ENCODE assay signal across 20 cellular contexts in the genomic region with DNA sequence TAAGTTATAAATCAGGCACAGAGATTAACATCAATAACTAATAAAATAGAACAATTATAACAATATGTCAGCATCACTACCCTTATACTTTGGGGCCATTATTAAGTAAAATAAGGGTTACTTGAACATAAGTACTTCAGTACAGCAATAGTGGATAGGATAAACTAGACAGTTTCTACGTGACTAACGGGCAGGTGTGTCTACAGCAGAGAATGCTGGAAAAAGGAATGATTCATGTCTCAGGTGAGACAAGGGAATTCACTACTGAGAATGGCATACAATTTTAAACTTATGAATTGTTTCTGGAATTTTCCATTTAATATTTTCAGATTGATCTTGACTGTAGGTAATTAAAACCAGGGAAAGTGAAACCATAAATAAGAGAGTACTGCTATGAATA.
"Had no signal": no experiment of that assay in that cellular context is flagged by ENCODE, and none has a peak within 500 bp of the region (broad histone marks: within the 10 kb centered on the region; RNA-seq: fewer than 3 reads in every experiment).

No MANE protein-coding gene starts in this region.

- H3K27ac Mint-ChIP-seq: stimulated activated effector memory CD8-positive, alpha-beta T cell treated with anti-CD3 and anti-CD28 coated beads, Interleukin-12 subunit alpha, Interleukin-12 subunit beta, amount 100 ng/mL, for 72 hours; WTC11 had no signal

- H3K27me3 ChIP-seq: adrenal gland, cardiac muscle cell, hepatocyte, right lobe of liver, upper lobe of left lung had no signal

- H3K27me3 Mint-ChIP-seq: naive thymus-derived CD8-positive, alpha-beta T cell had no signal

- H3K27ac ChIP-seq: adrenal gland, cardiac muscle cell, hepatocyte, right lobe of liver, SK-N-MC, thoracic aorta, upper lobe of left lung had no signal

- H3K4me3 Mint-ChIP-seq: stimulated activated effector memory CD8-positive, alpha-beta T cell treated with anti-CD3 and anti-CD28 coated beads, Interleukin-12 subunit alpha, Interleukin-12 subunit beta, amount 100 ng/mL, for 72 hours; WTC11 had no signal

- H3K9me3 Mint-ChIP-seq: activated T-cell treated with anti-CD3 and anti-CD28 coated beads, Interleukin-2, amount 50 U/mL, for 4 hours; naive thymus-derived CD8-positive, alpha-beta T cell; stimulated activated effector memory CD8-positive, alpha-beta T cell treated with anti-CD3 and anti-CD28 coated beads, Interleukin-12 subunit alpha, Interleukin-12 subunit beta, amount 100 ng/mL, for 72 hours; WTC11 had no signal

- DNase-seq: activated CD4-positive, alpha-beta T cell treated with anti-CD3 and anti-CD28 coated beads for 4 hours; activated gamma-delta T cell; activated T-cell treated with anti-CD3 and anti-CD28 coated beads, Interleukin-2, amount 50 U/mL, for 4 hours; adrenal gland; dermis blood vessel endothelial cell; effector memory CD4-positive, alpha-beta T cell; foreskin fibroblast; left cardiac atrium; naive thymus-derived CD8-positive, alpha-beta T cell; right lobe of liver; SHP77; small intestine; stimulated activated CD4-positive, alpha-beta T cell treated with anti-CD3 and anti-CD28 coated beads, Interleukin-4, amount 100 ng/mL, for 24 hours; upper lobe of left lung had no signal

- ATAC-seq: activated T-cell treated with anti-CD3 and anti-CD28 coated beads, Interleukin-2, amount 50 U/mL, for 4 hours; left cardiac atrium; naive thymus-derived CD8-positive, alpha-beta T cell; right lobe of liver; stimulated activated effector memory CD8-positive, alpha-beta T cell treated with anti-CD3 and anti-CD28 coated beads, Interleukin-12 subunit alpha, Interleukin-12 subunit beta, amount 100 ng/mL, for 72 hours; WTC11 had no signal

- H3K4me3 ChIP-seq: adrenal gland, cardiac muscle cell, hepatocyte, right lobe of liver, SK-N-MC, thoracic aorta, upper lobe of left lung had no signal

- H3K9me3 ChIP-seq: adrenal gland, right lobe of liver, thoracic aorta, upper lobe of left lung had no signal
